ENCODE assay signal across 11 cellular contexts in the genomic region with DNA sequence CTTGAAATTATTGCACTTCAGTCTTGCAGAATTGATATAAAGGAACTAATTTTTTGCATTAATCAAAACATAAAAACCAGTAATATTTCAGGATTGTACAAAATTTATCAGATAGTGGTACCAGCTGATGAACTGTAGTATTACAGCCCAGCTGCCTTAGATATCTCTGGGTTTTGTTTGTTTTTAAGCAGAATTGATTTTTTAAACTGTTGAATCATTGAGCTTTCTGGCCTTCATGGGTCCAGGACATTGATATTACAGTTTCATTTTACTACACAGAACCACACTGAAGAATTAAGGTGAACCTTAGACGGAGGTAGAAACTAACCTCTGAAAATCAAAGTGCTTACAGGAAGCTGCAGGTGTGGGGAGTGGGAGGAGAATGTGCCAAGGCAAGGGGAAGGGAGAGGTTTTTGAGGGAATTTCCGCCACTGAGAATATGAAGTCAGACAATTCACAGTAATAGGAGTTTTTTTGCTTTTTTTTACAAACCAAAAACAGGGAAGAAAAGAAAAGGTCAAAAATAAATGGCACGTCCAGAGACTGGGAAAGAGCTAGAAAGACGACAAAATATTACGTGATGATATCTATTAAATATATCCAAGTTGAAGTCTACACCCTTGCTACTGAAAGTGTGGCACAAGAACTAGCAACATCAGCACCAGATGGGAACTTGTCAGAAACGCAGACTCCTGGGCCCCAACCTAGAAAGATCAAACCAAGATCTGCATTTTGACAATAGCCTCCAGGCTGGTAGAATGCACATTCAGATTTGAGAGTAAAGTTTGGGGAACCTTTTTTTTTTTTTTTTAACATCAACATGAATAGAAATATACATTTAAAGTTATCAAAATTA. TPM values are rescaled to one million over a fixed set of nuclear protein-coding genes. Genes with fewer than 3 reads are reported as not detected.
A peak's percentile ranks its signal among the peaks of the same experiment; 100 is the strongest.
DNase-seq lines count a peak whose midpoint lies in the region; ATAC-seq and TF ChIP-seq lines count a peak whose summit lies in the region.
"Had no signal": no experiment of that assay in that cellular context is flagged by ENCODE, and none has a peak within 500 bp of the region (broad histone marks: within the 10 kb centered on the region; RNA-seq: fewer than 3 reads in every experiment).

No MANE protein-coding gene starts in this region.

- POLR2A ChIA-PET in CD8-positive, alpha-beta T cell (lab: Charles Lee): no interaction called here
- POLR2A ChIA-PET in T-cell (lab: Charles Lee) (interaction anchor here (0.6 kb wide), 2 partner anchors 8 to 37 kb away, joined by 3 read pairs; no protein-coding TSS in a partner anchor), PC-3 (lab: Charles Lee; ENCODE audit: unreplicated experiment) (no interaction called here)

- H3K9me2 ChIP-seq in PC-3 (replicated peaks; ENCODE audit: low read length): no peaks in the 10 kb centered on the region

- in situ Hi-C loops in ACHN (cut with HindIII; ENCODE audit: low pct_ligation_motif_present, low pct_unique_long_range_greater_than_20kb, low sequenced_read_pairs): no loop called here

- DNase-seq in CD8-positive, alpha-beta T cell: no peak
- peak in 1 of 34 experiments; percentile 3 for DNase-seq in T-cell
- DNase-seq in DMS79 (lab: John Stamatoyannopoulos, UW): no peak
- DNase-seq in PC-3: no peak
- DNase-seq in AML-193 (lab: John Stamatoyannopoulos, UW): no peak
- no peak for DNase-seq in ACHN
- DNase-seq: NCI-H1092 had no signal

- H3K27ac ChIP-seq in CD8-positive, alpha-beta T cell (ENCODE audit: low read depth, low read length): no peak overlapping the region
- no peak overlapping the region for H3K27ac ChIP-seq in PC-3 (ENCODE audit: low read length)
- H3K27ac ChIP-seq: epithelial cell of prostate had no signal

- intact Hi-C loops in CD8-positive, alpha-beta T cell (cut with DNase I, micrococcal nuclease): loop anchor here in 1 of 2 experiments (5.0 kb wide), 1 partner anchor 466 kb away; no protein-coding TSS in a partner anchor
- intact Hi-C loops in PC-3 (cut with micrococcal nuclease): loop anchor here (10.0 kb wide), 1 partner anchor 1721 kb away; no protein-coding TSS in a partner anchor

- no peaks in the 10 kb centered on the region for H3K4me1 ChIP-seq in CD8-positive, alpha-beta T cell (ENCODE audit: insufficient read depth, low read length)
- peaks cover 16% of the 10 kb centered on the region for H3K4me1 ChIP-seq in PC-3 (ENCODE audit: insufficient read depth, low read length)

- CTCF ChIA-PET in CD8-positive, alpha-beta T cell (lab: Charles Lee): no interaction called here
- CTCF ChIA-PET in T-cell (lab: Charles Lee): no interaction called here
- CTCF ChIA-PET in PC-3 (lab: Charles Lee): interaction anchor here (0.7 kb wide), 1 partner anchor 1184 kb away, joined by 3 read pairs; no protein-coding TSS in a partner anchor

- no peaks in the 10 kb centered on the region for H3K27me3 ChIP-seq in CD8-positive, alpha-beta T cell (ENCODE audit: insufficient read depth, low read length)
- H3K27me3 ChIP-seq in PC-3 (ENCODE audit: low read length): no peaks in the 10 kb centered on the region

- no peaks in the 10 kb centered on the region for H3K9me3 Mint-ChIP-seq in CD8-positive, alpha-beta T cell
- H3K9me3 Mint-ChIP-seq in T-cell: no peaks in the 10 kb centered on the region

- peaks cover 26% of the 10 kb centered on the region for H3K4me1 Mint-ChIP-seq in CD8-positive, alpha-beta T cell (ENCODE audit: low read depth)
- peaks cover 15 to 21% (median 17%) of the 10 kb centered on the region in 3 donors for H3K4me1 Mint-ChIP-seq in T-cell

- peaks cover 5% of the 10 kb centered on the region for H3K27me3 Mint-ChIP-seq in CD8-positive, alpha-beta T cell (ENCODE audit: low read depth)
- peaks cover 0 to 7% of the 10 kb centered on the region in 2 donors for H3K27me3 Mint-ChIP-seq in T-cell

- H3K9ac ChIP-seq in PC-3 (ENCODE audit: low read length): no peak overlapping the region

- H3K79me2 ChIP-seq in PC-3 (ENCODE audit: low read length): no peaks in the 10 kb centered on the region

- no peak overlapping the region for H3K4me2 ChIP-seq in PC-3 (ENCODE audit: low read length)

- H3K27ac Mint-ChIP-seq in CD8-positive, alpha-beta T cell: peak overlapping the region; percentile 78
- H3K27ac Mint-ChIP-seq in T-cell: peak overlapping the region; percentile 75 to 85

- no peaks in the 10 kb centered on the region for H3K36me3 Mint-ChIP-seq in CD8-positive, alpha-beta T cell
- no peaks in the 10 kb centered on the region for H3K36me3 Mint-ChIP-seq in T-cell

- no peak overlapping the region for H3K4me3 ChIP-seq in CD8-positive, alpha-beta T cell (ENCODE audit: low read depth, low read length)
- no peak overlapping the region for H3K4me3 ChIP-seq in PC-3 (ENCODE audit: low read length)
- H3K4me3 ChIP-seq: skin epidermis had no signal

- no peak for ATAC-seq in CD8-positive, alpha-beta T cell
- ATAC-seq in GM18907 (IDR thresholded peaks at IDR 0.05; ENCODE audit: unreplicated experiment) (peak; percentile 40), HG02840 (IDR thresholded peaks at IDR 0.05; ENCODE audit: low FRiP score, unreplicated experiment) (peak; percentile 31), T-cell (replicated peaks in 1 of 4) (peak in 2 of 4 experiments; percentile 51 to 65), PC-3 (no peak)

- BruUV-seq in PC-3 (replicated peaks; lab: Mats Ljungman, UMichigan): no TSS peak

- peak overlapping the region; percentile 58 for H3K4me3 Mint-ChIP-seq in CD8-positive, alpha-beta T cell
- H3K4me3 Mint-ChIP-seq in T-cell: peak overlapping the region in 2 of 3 donors; percentile 35 to 54

- H2AFZ ChIP-seq in PC-3 (ENCODE audit: low read length): no peak overlapping the region

- no peaks in the 10 kb centered on the region for H3K9me3 ChIP-seq in CD8-positive, alpha-beta T cell (ENCODE audit: low read length)
- no peaks in the 10 kb centered on the region for H3K9me3 ChIP-seq in PC-3 (ENCODE audit: low read length)

- TF ChIP-seq CTCF in CD8-positive, alpha-beta T cell (IDR thresholded peaks at IDR 0.05): no peak
- TF ChIP-seq CTCF in PC-3 (conservative IDR thresholded peaks at IDR 0.05; ENCODE audit: low read depth, low read length): no peak

- H3K36me3 ChIP-seq in CD8-positive, alpha-beta T cell (ENCODE audit: insufficient read depth, low read length): no peaks in the 10 kb centered on the region
- no peaks in the 10 kb centered on the region for H3K36me3 ChIP-seq in PC-3 (ENCODE audit: low read depth, low read length)

- H4K20me1 ChIP-seq in PC-3 (ENCODE audit: low read length): no peaks in the 10 kb centered on the region

- no peaks in the 10 kb centered on the region for H3F3A ChIP-seq in PC-3 (ENCODE audit: low read length, unreplicated experiment)

RNA-seq across cellular contexts. Expression of a gene that starts 40.8 kb away (rescaled TPM):
- 1 to 10 TPM; 3.7 to 4.6 TPM for total RNA-seq in CD8-positive, alpha-beta T cell
- 1 to 10 TPM; 4.0 to 8.8 (median 6.1) TPM for total RNA-seq in T-cell
- 14.9 and 17.2 TPM in 2 replicates for total RNA-seq in PC-3 (2014; rRNA removed)

Comparison
In these comparisons a context has a peak if more than half of its experiments do, and no peak if none do; other contexts are left out.
1. ATAC-seq: peak in GM18907 (single experiment) and HG02840 (single experiment); none in CD8-positive, alpha-beta T cell (single experiment) and PC-3 (single experiment).
2. POLR2A ChIA-PET loops: an anchor here in T-cell (0.6 kb wide); none called in CD8-positive, alpha-beta T cell and PC-3.